2 cellular contexts compared by ENCODE assay signal in the genomic region with DNA sequence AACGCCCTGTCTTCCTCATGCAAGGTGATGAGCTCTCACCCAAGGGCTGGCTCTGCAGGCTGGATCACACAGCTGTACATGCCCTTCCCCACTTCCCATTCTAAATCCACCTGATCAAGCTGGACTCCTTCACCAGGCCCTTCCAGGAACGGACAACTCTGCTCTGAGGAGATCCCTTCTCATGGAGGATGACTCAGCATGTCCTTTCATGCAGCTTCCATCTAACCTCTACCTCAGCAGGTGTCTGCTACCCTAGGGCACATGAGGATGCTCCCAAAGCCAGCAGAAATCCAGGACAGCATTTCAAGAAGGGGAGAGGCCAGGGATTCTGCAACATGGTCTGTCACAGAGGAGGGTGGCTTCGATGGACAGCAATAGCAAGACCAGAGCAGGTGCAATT.
TF ChIP-seq lines count a peak whose summit lies in the region.

No MANE protein-coding gene starts in this region.

TF ChIP-seq in HepG2, 621 proteins besides CTCF, POLR2A, EP300 and RAD21 (continued from another document):
- peak; percentile 34 to 38; a peak in 2 of 4 replicates for TF ChIP-seq MAFK (conservative IDR thresholded peaks at IDR 0.05 in 1 of 2, IDR thresholded peaks at IDR 0.05 in 1 of 2; ENCODE audit: low read length in 2 of 2)
- TF ChIP-seq, protein P1, sequence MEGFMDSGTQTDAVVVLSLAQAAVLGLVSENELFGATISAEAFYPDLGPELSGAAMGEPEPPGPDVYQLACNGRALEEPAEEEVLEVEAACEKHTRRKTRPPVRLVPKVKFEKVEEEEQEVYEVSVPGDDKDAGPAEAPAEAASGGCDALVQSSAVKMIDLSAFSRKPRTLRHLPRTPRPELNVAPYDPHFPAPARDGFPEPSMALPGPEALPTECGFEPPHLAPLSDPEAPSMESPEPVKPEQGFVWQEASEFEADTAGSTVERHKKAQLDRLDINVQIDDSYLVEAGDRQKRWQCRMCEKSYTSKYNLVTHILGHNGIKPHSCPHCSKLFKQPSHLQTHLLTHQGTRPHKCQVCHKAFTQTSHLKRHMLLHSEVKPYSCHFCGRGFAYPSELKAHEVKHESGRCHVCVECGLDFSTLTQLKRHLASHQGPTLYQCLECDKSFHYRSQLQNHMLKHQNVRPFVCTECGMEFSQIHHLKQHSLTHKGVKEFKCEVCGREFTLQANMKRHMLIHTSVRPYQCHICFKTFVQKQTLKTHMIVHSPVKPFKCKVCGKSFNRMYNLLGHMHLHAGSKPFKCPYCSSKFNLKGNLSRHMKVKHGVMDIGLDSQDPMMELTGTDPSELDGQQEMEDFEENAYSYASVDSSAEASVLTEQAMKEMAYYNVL (CRISPR knock-in tag; IDR thresholded peaks at IDR 0.05; ENCODE audit: borderline replicate concordance), result no peak
- peak; percentile 85 for TF ChIP-seq NFE2L2 (IDR thresholded peaks at IDR 0.05; ENCODE audit: low read length)

TF ChIP-seq in H1, 55 proteins besides CTCF, POLR2A, EP300 and RAD21 (continued from another document):
- TF ChIP-seq, protein P2, sequence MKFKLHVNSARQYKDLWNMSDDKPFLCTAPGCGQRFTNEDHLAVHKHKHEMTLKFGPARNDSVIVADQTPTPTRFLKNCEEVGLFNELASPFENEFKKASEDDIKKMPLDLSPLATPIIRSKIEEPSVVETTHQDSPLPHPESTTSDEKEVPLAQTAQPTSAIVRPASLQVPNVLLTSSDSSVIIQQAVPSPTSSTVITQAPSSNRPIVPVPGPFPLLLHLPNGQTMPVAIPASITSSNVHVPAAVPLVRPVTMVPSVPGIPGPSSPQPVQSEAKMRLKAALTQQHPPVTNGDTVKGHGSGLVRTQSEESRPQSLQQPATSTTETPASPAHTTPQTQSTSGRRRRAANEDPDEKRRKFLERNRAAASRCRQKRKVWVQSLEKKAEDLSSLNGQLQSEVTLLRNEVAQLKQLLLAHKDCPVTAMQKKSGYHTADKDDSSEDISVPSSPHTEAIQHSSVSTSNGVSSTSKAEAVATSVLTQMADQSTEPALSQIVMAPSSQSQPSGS (IDR thresholded peaks at IDR 0.05; ENCODE audit: low read length), result no peak
- no peak for TF ChIP-seq RBBP5 (IDR thresholded peaks at IDR 0.05; ENCODE audit: borderline replicate concordance, low read depth, low read length)
- TF ChIP-seq SIX5 (IDR thresholded peaks at IDR 0.05; ENCODE audit: low read depth, low read length), result no peak
- TF ChIP-seq CBX5 (IDR thresholded peaks at IDR 0.05; ENCODE audit: low read depth, low read length), result no peak
